In the genomic region with DNA sequence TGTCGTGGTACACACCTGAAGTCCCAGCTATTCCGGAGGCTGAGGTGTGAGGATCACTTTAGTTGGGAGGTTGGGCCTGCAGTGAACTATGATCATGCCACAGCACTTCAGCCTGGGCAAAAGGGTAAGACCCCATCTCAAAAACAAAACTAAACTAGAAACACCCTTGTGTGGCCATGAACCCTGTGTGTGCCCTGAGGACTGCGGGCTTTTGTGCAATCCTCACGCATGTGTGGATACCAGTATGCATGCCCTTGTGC, we compare ENCODE assay signal across 8 cellular contexts. TPM values are rescaled to one million over a fixed set of nuclear protein-coding genes. Genes with fewer than 3 reads are reported as not detected.
DNase-seq lines count a peak whose midpoint lies in the region; ATAC-seq, FAIRE-seq and TF ChIP-seq lines count a peak whose summit lies in the region.

No MANE protein-coding gene starts in this region.

- no peaks in the 10 kb centered on the region for H3K36me3 ChIP-seq in CD8-positive, alpha-beta T cell (ENCODE audit: insufficient read depth, low read length)
- H3K36me3 ChIP-seq in OCI-LY7 (ENCODE audit: insufficient read depth, low read length): peaks cover 25% of the 10 kb centered on the region; the same call in 1 of the 2 replicates
- H3K36me3 ChIP-seq in pancreas: no peaks in the 10 kb centered on the region

- peak overlapping the region; percentile 97 for H3K27ac Mint-ChIP-seq in CD8-positive, alpha-beta T cell
- H3K27ac Mint-ChIP-seq in endothelial cell (ENCODE audit: unreplicated experiment): peak overlapping the region; percentile 88

- H3K9me3 Mint-ChIP-seq in CD8-positive, alpha-beta T cell: no peaks in the 10 kb centered on the region
- H3K9me3 Mint-ChIP-seq in endothelial cell (ENCODE audit: unreplicated experiment): no peaks in the 10 kb centered on the region

- 49 to 54% methylated on average over 4 of the region's 4 CpGs for WGBS in pancreas, 2 donors

- no peaks in the 10 kb centered on the region for H3K9me3 ChIP-seq in CD8-positive, alpha-beta T cell (ENCODE audit: low read length)
- no peaks in the 10 kb centered on the region for H3K9me3 ChIP-seq in OCI-LY7 (ENCODE audit: low read length)
- no peaks in the 10 kb centered on the region for H3K9me3 ChIP-seq in pancreas

- no peak for DNase-seq in CD8-positive, alpha-beta T cell
- no peak for DNase-seq in OCI-LY7 (ENCODE audit: low spot score)
- DNase-seq in endothelial cell (ENCODE audit: low spot score): no peak
- DNase-seq in pancreas: no peak
- DNase-seq in NCI-H1694 treated with DMSO at 0.1 percent for 48 hours (lab: John Stamatoyannopoulos, UW): no peak
- DNase-seq in activated CD4-positive, alpha-beta T cell treated with anti-CD3 and anti-CD28 coated beads, Interleukin-2, amount 50 U/mL, for 4 hours: no peak
- no peak for DNase-seq in DMS114 treated with DMSO at 0.1 percent for 48 hours (lab: John Stamatoyannopoulos, UW; ENCODE audit: unreplicated experiment)

- CTCF ChIA-PET in CD8-positive, alpha-beta T cell (lab: Charles Lee): interaction anchor here (0.7 to 3.8 kb wide), 8 partner anchors 9 to 52 kb away, joined by 3 to 14 read pairs (median 6); partner anchors contain the start of gene RAB4B
- CTCF ChIA-PET in OCI-LY7 (lab: Charles Lee; ENCODE audit: unreplicated experiment): no interaction called here

- H3K9me2 ChIP-seq in OCI-LY7 (ENCODE audit: insufficient read depth, low read length): no peaks in the 10 kb centered on the region

- H3K4me1 Mint-ChIP-seq in CD8-positive, alpha-beta T cell (ENCODE audit: low read depth): peaks cover 45% of the 10 kb centered on the region
- peaks cover 31% of the 10 kb centered on the region for H3K4me1 Mint-ChIP-seq in endothelial cell (ENCODE audit: unreplicated experiment)

- H3K36me3 Mint-ChIP-seq in CD8-positive, alpha-beta T cell: peaks cover 41% of the 10 kb centered on the region
- peaks cover 17% of the 10 kb centered on the region for H3K36me3 Mint-ChIP-seq in endothelial cell (ENCODE audit: low read depth, unreplicated experiment)

- FAIRE-seq in pancreas (lab: Jason Lieb, UNC): no peak

- H3K27me3 Mint-ChIP-seq in CD8-positive, alpha-beta T cell (ENCODE audit: low read depth): no peaks in the 10 kb centered on the region
- H3K27me3 Mint-ChIP-seq in endothelial cell (ENCODE audit: unreplicated experiment): peaks cover 10% of the 10 kb centered on the region

- no peak for ATAC-seq in CD8-positive, alpha-beta T cell
- no peak for ATAC-seq in pancreas
- no peak for ATAC-seq in GM19351 (IDR thresholded peaks at IDR 0.05; ENCODE audit: unreplicated experiment)

- peak overlapping the region; percentile 91 for H3K4me3 ChIP-seq in CD8-positive, alpha-beta T cell (ENCODE audit: low read depth, low read length)
- H3K4me3 ChIP-seq in OCI-LY7 (ENCODE audit: low read depth, low read length, poor library complexity, severe bottlenecking): peak overlapping the region; percentile 62
- peak overlapping the region in 3 of 4 donors; percentile 29 to 93 (median 31) for H3K4me3 ChIP-seq in pancreas

- BruUV-seq in OCI-LY7 (replicated peaks; lab: Mats Ljungman, UMichigan): no TSS peak

- peak overlapping the region; percentile 98 for H3K4me3 Mint-ChIP-seq in CD8-positive, alpha-beta T cell
- H3K4me3 Mint-ChIP-seq in endothelial cell (ENCODE audit: unreplicated experiment): peak overlapping the region; percentile 95

- H4K20me1 ChIP-seq in OCI-LY7 (ENCODE audit: insufficient read depth, low read length): peaks cover 9% of the 10 kb centered on the region; the same call in 1 of the 2 replicates

- H3K4me2 ChIP-seq in OCI-LY7 (ENCODE audit: low read length): peak overlapping the region; percentile 72

- H2AFZ ChIP-seq in OCI-LY7 (ENCODE audit: low read length): peak overlapping the region; percentile 53; the same call in 1 of the 2 replicates

- H3K27ac ChIP-seq in CD8-positive, alpha-beta T cell (ENCODE audit: low read depth, low read length): peak overlapping the region; percentile 97
- peak overlapping the region; percentile 57 for H3K27ac ChIP-seq in OCI-LY7 (ENCODE audit: low read depth, low read length, poor library complexity, severe bottlenecking)
- peak overlapping the region; percentile 70 to 92 (median 82) for H3K27ac ChIP-seq in pancreas

- H3K4me1 ChIP-seq in CD8-positive, alpha-beta T cell (ENCODE audit: insufficient read depth, low read length): peaks cover 40% of the 10 kb centered on the region
- H3K4me1 ChIP-seq in OCI-LY7 (ENCODE audit: insufficient read depth, low read length, poor library complexity, severe bottlenecking): peaks cover 53% of the 10 kb centered on the region
- H3K4me1 ChIP-seq in pancreas: peaks cover 16 to 33% (median 26%) of the 10 kb centered on the region in 3 donors

- no peak for TF ChIP-seq CTCF in CD8-positive, alpha-beta T cell (IDR thresholded peaks at IDR 0.05)
- no peak for TF ChIP-seq CTCF in OCI-LY7 (conservative IDR thresholded peaks at IDR 0.05; ENCODE audit: low read length)
- TF ChIP-seq CTCF in endothelial cell (IDR thresholded peaks at IDR 0.05; ENCODE audit: unreplicated experiment): no peak
- TF ChIP-seq CTCF in pancreas (IDR thresholded peaks at IDR 0.05): no peak

- H3K27me3 ChIP-seq in CD8-positive, alpha-beta T cell (ENCODE audit: insufficient read depth, low read length): no peaks in the 10 kb centered on the region
- H3K27me3 ChIP-seq in pancreas: no peaks in the 10 kb centered on the region

- peaks cover 35% of the 10 kb centered on the region for H3K79me2 ChIP-seq in OCI-LY7 (ENCODE audit: insufficient read depth, low read depth, low read length)

- POLR2A ChIA-PET in CD8-positive, alpha-beta T cell (lab: Charles Lee): interaction anchor here (0.6 to 4.0 kb wide), 7 partner anchors 10 to 466 kb away, joined by 3 to 75 read pairs (median 4); partner anchors contain the start of genes ACTMAP, HNRNPUL1, RAB4B and SNRPA
- POLR2A ChIA-PET in OCI-LY7 (lab: Charles Lee): interaction anchor here (1.1 to 1.9 kb wide), 2 partner anchors 20 to 45 kb away, joined by 3 to 14 read pairs; partner anchors contain the start of gene RAB4B

- intact Hi-C loops in CD8-positive, alpha-beta T cell (cut with DNase I, micrococcal nuclease): loop anchor here (1.0 to 5.0 kb wide), 9 partner anchors 9 to 465 kb away; partner anchors contain the start of genes ACTMAP (in 2 of the 2), RAB4B (in 2 of the 2), HNRNPUL1 (in 1 of the 2) and ITPKC (in 1 of the 2)
- intact Hi-C loops in OCI-LY7 (cut with micrococcal nuclease; ENCODE audit: unreplicated experiment) (loop anchor here (2.0 to 5.0 kb wide), 3 partner anchors 47 to 464 kb away; partner anchors contain the start of genes ACTMAP, COQ8B, HNRNPUL1 and ITPKC), pancreas (cut with DNase I) (no loop called here)

RNA-seq across cellular contexts. Expression of gene EGLN2, which starts 1.1 kb away (rescaled TPM):
- 100 to 1,000 TPM; 137 to 138 TPM for total RNA-seq in CD8-positive, alpha-beta T cell
- 76.1 and 81.6 TPM in 2 replicates for total RNA-seq in OCI-LY7 (2014; rRNA removed; shearing (Covaris generic))
- total RNA-seq in OCI-LY7 (2022): 87.9 and 90.8 TPM in 2 replicates
- 146 TPM for total RNA-seq in endothelial cell (ENCODE audit: unreplicated experiment)
- total RNA-seq in pancreas: 10 to 100 TPM; 22.3 to 45.6 (median 27.4) TPM
- 10 to 100 TPM; 57.6 to 82.1 TPM for polyA plus RNA-seq in pancreas

RNA-seq across cellular contexts. Expression of gene RAB4B, which starts 19.8 kb away (rescaled TPM):
- 10 to 100 TPM; 19.9 to 21.3 TPM for total RNA-seq in CD8-positive, alpha-beta T cell
- total RNA-seq in OCI-LY7 (2014; rRNA removed; shearing (Covaris generic)): 32.2 and 37.1 TPM in 2 replicates
- total RNA-seq in OCI-LY7 (2022): 51.3 and 56.3 TPM in 2 replicates
- total RNA-seq in endothelial cell (ENCODE audit: unreplicated experiment): 29.2 TPM
- total RNA-seq in pancreas: 10 to 100 TPM in 2 of 6 donors, 1 to 10 TPM in 4; 5.0 to 18.9 (median 9.1) TPM
- 10 to 100 TPM; 34.3 to 45.8 TPM for polyA plus RNA-seq in pancreas

RNA-seq across cellular contexts. Expression of gene MIA, which starts 22.6 kb away (rescaled TPM):
- not detected for total RNA-seq in CD8-positive, alpha-beta T cell
- not detected in 2 replicates for total RNA-seq in OCI-LY7 (2014; rRNA removed; shearing (Covaris generic))
- total RNA-seq in OCI-LY7 (2022) (not detected in 2 replicates), endothelial cell (ENCODE audit: unreplicated experiment) (not detected), pancreas (1 to 10 TPM in 1 of 6 donors, under 1 TPM in 1, not detected in 4; 0.79 to 1.9 TPM)
- polyA plus RNA-seq in pancreas: 1 to 10 TPM in 1 of 2 donors, under 1 TPM in 1; 0.94 to 2.2 TPM

RNA-seq across cellular contexts. Expression of gene SNRPA, which starts 46.9 kb away (rescaled TPM):
- total RNA-seq in CD8-positive, alpha-beta T cell: 10 to 100 TPM; 68.3 to 88.2 TPM
- total RNA-seq in OCI-LY7 (2014; rRNA removed; shearing (Covaris generic)): 315 and 328 TPM in 2 replicates
- 214 and 244 TPM in 2 replicates for total RNA-seq in OCI-LY7 (2022)
- total RNA-seq in endothelial cell (ENCODE audit: unreplicated experiment): 101 TPM
- total RNA-seq in pancreas: 10 to 100 TPM; 18.9 to 33.0 (median 23.7) TPM
- polyA plus RNA-seq in pancreas: 10 to 100 TPM; 28.0 to 32.0 TPM

RNA-seq across cellular contexts. Expression of gene ACTMAP, which starts 47.6 kb away (rescaled TPM):
- 1 to 10 TPM; 3.5 to 3.8 TPM for total RNA-seq in CD8-positive, alpha-beta T cell
- 3.3 and 5.0 TPM in 2 replicates for total RNA-seq in OCI-LY7 (2014; rRNA removed; shearing (Covaris generic))
- 52.1 and 54.8 TPM in 2 replicates for total RNA-seq in OCI-LY7 (2022)
- total RNA-seq in endothelial cell (ENCODE audit: unreplicated experiment): 24.6 TPM
- total RNA-seq in pancreas: 1 to 10 TPM; 3.2 to 6.3 (median 4.2) TPM
- polyA plus RNA-seq in pancreas: 10 to 100 TPM in 1 of 2 donors, 1 to 10 TPM in 1; 6.1 to 10.1 TPM

Comparison
In these comparisons a context has a peak if more than half of its experiments do, and no peak if none do; other contexts are left out.
1. H3K4me3 ChIP-seq: peak in every context shown above with its lines; median percentile 91 in CD8-positive, alpha-beta T cell; 62 in OCI-LY7; 31 in pancreas.
2. intact Hi-C loops: an anchor here in CD8-positive, alpha-beta T cell (1.0 to 5.0 kb wide) and OCI-LY7 (2.0 to 5.0 kb wide); none called in pancreas.